ENCODE assay signal across 9 cellular contexts in the genomic region with DNA sequence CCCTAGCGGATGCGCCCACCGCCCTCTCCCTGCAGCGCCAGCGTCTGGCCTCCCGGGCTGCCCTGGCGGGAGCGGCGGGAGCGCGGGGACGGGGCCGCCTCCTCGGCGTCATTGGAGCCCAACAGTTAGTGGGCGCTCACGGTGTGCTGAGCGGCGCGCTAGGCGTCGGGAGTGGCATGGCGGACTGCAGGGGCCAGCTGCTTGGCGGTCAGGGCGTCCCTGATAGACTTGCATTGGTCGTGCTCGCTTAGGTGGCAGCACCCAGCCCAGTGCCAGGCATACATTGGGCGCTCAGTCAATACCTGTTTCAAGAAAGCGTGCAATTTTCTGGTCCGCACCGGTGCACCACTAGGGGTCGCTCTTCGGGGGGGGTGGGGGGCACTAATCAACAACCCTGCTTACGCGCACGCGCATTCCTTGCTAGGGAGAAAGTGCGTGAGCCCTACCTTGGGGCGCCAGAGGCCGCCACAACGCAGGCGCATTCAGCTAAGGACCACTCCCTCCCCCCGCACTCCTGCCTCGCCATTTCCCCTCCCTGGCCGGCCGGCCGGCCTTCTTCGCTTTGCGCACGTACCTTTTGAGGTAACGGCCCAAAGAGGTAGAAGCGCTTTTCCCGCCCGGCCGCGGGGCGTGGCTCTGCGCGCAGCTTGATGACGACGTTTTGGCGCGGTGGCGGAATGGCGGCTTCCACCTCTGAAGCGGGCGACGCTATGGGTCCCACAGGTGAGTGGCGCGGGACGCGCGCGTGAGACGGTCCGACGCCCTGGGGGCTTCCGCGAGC. TPM values are rescaled to one million over a fixed set of nuclear protein-coding genes. Genes with fewer than 3 reads are reported as not detected.
A peak's percentile ranks its signal among the peaks of the same experiment; 100 is the strongest.
DNase-seq lines count a peak whose midpoint lies in the region; ATAC-seq, FAIRE-seq and TF ChIP-seq lines count a peak whose summit lies in the region.
"Had no signal": no experiment of that assay in that cellular context is flagged by ENCODE, and none has a peak within 500 bp of the region (broad histone marks: within the 10 kb centered on the region; RNA-seq: fewer than 3 reads in every experiment).

No MANE protein-coding gene starts in this region.

- peak overlapping the region; percentile 85 for H3K4me3 ChIP-seq in AG09309 (ENCODE audit: control insufficient read depth, low read depth, low read length)
- peak overlapping the region; percentile 68 to 84 (median 77) for H3K4me3 ChIP-seq in breast epithelium
- H3K4me3 ChIP-seq in small intestine (ENCODE audit: low read depth in 1 of 2, low read length in 2 of 2) = peak overlapping the region; percentile 69 to 94

- H3K27ac ChIP-seq in VCaP (peak overlapping the region; percentile 81), breast epithelium (peak overlapping the region; percentile 92 to 95), small intestine (ENCODE audit: low read depth in 1 of 2, low read length in 1 of 2) (peak overlapping the region; percentile 98)

- TF ChIP-seq CTCF in AG09309 (IDR thresholded peaks at IDR 0.05; ENCODE audit: control insufficient read depth, insufficient read depth, low read depth, low read length, missing control alignments) (peak; percentile 85), VCaP (conservative IDR thresholded peaks at IDR 0.05) (peak; percentile 89), breast epithelium (IDR thresholded peaks at IDR 0.05) (peak; percentile 61 to 82 (median 73))

- H3K4me1 ChIP-seq in breast epithelium (peaks cover 4 to 7% of the 10 kb centered on the region in 2 donors), small intestine (ENCODE audit: control insufficient read depth in 2 of 2, insufficient read depth in 1 of 2, low read depth in 1 of 2, low read length in 1 of 2) (peaks cover 0 to 2% of the 10 kb centered on the region in 2 donors)

- WGBS in small intestine, 3 donors = 0% methylated on average over 58 to 79 of the region's 79 CpGs

- H3K27me3 ChIP-seq in breast epithelium = no peaks in the 10 kb centered on the region
- no peaks in the 10 kb centered on the region for H3K27me3 ChIP-seq in small intestine (ENCODE audit: control insufficient read depth in 2 of 2, insufficient read depth in 2 of 2, low read length in 2 of 2)

- intact Hi-C loops in breast epithelium (cut with DNase I; ENCODE audit: low total_unique reads) = no loop called here

- DNase-seq in AG09309 (ENCODE audit: low read depth) (peak; percentile 64), NCI-H2196 (lab: John Stamatoyannopoulos, UW; ENCODE audit: unreplicated experiment) (peak; percentile 97), breast epithelium (ENCODE audit: low spot score in 2 of 2) (peak; percentile 92 to 93), iPS-NIHi11 (ENCODE audit: low spot score) (peak; percentile 96), small intestine (peak; percentile 98)

- FAIRE-seq in small intestine (lab: Jason Lieb, UNC) = no peak

- H3K9me3 ChIP-seq in breast epithelium (no peaks in the 10 kb centered on the region), small intestine (ENCODE audit: control insufficient read depth, low read depth) (no peaks in the 10 kb centered on the region)

- ATAC-seq in GM18907 (IDR thresholded peaks at IDR 0.05; ENCODE audit: unreplicated experiment) (peak; percentile 76), HG03139 (IDR thresholded peaks at IDR 0.05; ENCODE audit: unreplicated experiment) (peak; percentile 73)

- H3K36me3 ChIP-seq in breast epithelium (no peaks in the 10 kb centered on the region), small intestine (ENCODE audit: control insufficient read depth in 2 of 2, insufficient read depth in 2 of 2, low read length in 2 of 2) (no peaks in the 10 kb centered on the region)

- TF ChIP-seq POLR2A in breast epithelium (IDR thresholded peaks at IDR 0.05) = no peak

RNA-seq across cellular contexts. Expression of a gene that starts 0.4 kb away (rescaled TPM):
- 10 to 100 TPM; 39.8 to 50.5 (median 50.2) TPM for total RNA-seq in breast epithelium
- polyA plus RNA-seq in small intestine = 100 to 1,000 TPM; 148 to 176 (median 175) TPM

RNA-seq across cellular contexts. Expression of a gene that starts 16.7 kb away (rescaled TPM):
- not detected for total RNA-seq in breast epithelium
- polyA plus RNA-seq in small intestine = 1 to 10 TPM in 2 of 3 donors, under 1 TPM in 1; 0.04 to 6.8 (median 3.8) TPM
- total RNA-seq: activated CD8-positive, alpha-beta memory T cell treated with anti-CD3 and anti-CD28 coated beads for 36 hours had no signal

RNA-seq across cellular contexts. Expression of a gene that starts 35.1 kb away (rescaled TPM):
- total RNA-seq in breast epithelium = 100 to 1,000 TPM in 1 of 3 donors, 10 to 100 TPM in 1, 1 to 10 TPM in 1; 8.2 to 100 (median 61.3) TPM
- 1 to 10 TPM in 1 of 3 donors, under 1 TPM in 1, not detected in 1; 0.89 to 1.9 TPM for polyA plus RNA-seq in small intestine

Comparison
In these comparisons a context has a peak if more than half of its experiments do, and no peak if none do; other contexts are left out.
1. Peak in every context shown above with its lines: DNase-seq, ATAC-seq, H3K4me3 ChIP-seq and H3K27ac ChIP-seq.